ENCODE assay signal across 8 cellular contexts in genomic region chr2:197786010-197786877, GRCh38.
DNase-seq lines count a peak whose midpoint lies in the region; ATAC-seq lines count a peak whose summit lies in the region.

No MANE protein-coding gene starts in this region.

- no peaks in the 10 kb centered on the region for H3K4me1 ChIP-seq in NT2/D1 (ENCODE audit: insufficient read depth, insufficient read length)
- H3K4me1 ChIP-seq in adipocyte (ENCODE audit: control insufficient read depth, insufficient read depth, low read length), result peaks cover 3% of the 10 kb centered on the region

- H3K36me3 ChIP-seq in NT2/D1 (ENCODE audit: insufficient read depth, insufficient read length, low read length) (no peaks in the 10 kb centered on the region), adipocyte (ENCODE audit: control insufficient read depth, insufficient read depth, low read length, severe bottlenecking) (no peaks in the 10 kb centered on the region)

- H3K9me3 ChIP-seq in NT2/D1 (ENCODE audit: insufficient read depth, low read length) (peaks cover 8% of the 10 kb centered on the region; the same call in 1 of the 2 replicates), adipocyte (ENCODE audit: control insufficient read depth, low read length) (peaks cover 6% of the 10 kb centered on the region)

- DNase-seq in AG08396 (ENCODE audit: low spot score), result peak; percentile 31
- peak; percentile 76 for DNase-seq in NT2/D1 (ENCODE audit: low read depth, low spot score)
- no peak for DNase-seq in adipocyte (ENCODE audit: low read depth)
- DNase-seq in iPS-NIHi11 (ENCODE audit: low spot score), result peak; percentile 86
- DNase-seq in stimulated activated CD4-positive, alpha-beta T cell treated with anti-CD3 and anti-CD28 coated beads, Interleukin-2, amount 100 ng/mL, for 4 hours (ENCODE audit: low read depth), result peak; percentile 28
- DNase-seq in GOT3 (lab: John Stamatoyannopoulos, UW), result no peak
- DNase-seq in NCI-H1417 treated with DMSO at 0.1 percent for 48 hours (lab: John Stamatoyannopoulos, UW), result no peak

- ATAC-seq in GM19468 (IDR thresholded peaks at IDR 0.05; ENCODE audit: extremely low read depth, unreplicated experiment), result peak; percentile 24

- H3K9ac ChIP-seq in NT2/D1 (ENCODE audit: insufficient read length, low read depth) (peak overlapping the region; percentile 68), adipocyte (ENCODE audit: low read length) (no peak overlapping the region)

- H3K4me3 ChIP-seq in NT2/D1 (ENCODE audit: insufficient read length, low read depth) (peak overlapping the region; percentile 58), adipocyte (ENCODE audit: low read length) (peak overlapping the region; percentile 71)

- H3K27me3 ChIP-seq in NT2/D1 (ENCODE audit: insufficient read depth, insufficient read length) (peaks cover 32% of the 10 kb centered on the region), adipocyte (replicated peaks; ENCODE audit: control insufficient read depth, insufficient read depth, low read length) (peaks cover 4% of the 10 kb centered on the region)

Comparison
In these comparisons a context has a peak if more than half of its experiments do, and no peak if none do; other contexts are left out.
1. DNase-seq: peak in AG08396 (single experiment), NT2/D1 (single experiment), iPS-NIHi11 (single experiment) and stimulated activated CD4-positive, alpha-beta T cell treated with anti-CD3 and anti-CD28 coated beads, Interleukin-2, amount 100 ng/mL, for 4 hours (single experiment); none in adipocyte (single experiment), GOT3 (single experiment) and NCI-H1417 treated with DMSO at 0.1 percent for 48 hours (single experiment).